In the genomic region with DNA sequence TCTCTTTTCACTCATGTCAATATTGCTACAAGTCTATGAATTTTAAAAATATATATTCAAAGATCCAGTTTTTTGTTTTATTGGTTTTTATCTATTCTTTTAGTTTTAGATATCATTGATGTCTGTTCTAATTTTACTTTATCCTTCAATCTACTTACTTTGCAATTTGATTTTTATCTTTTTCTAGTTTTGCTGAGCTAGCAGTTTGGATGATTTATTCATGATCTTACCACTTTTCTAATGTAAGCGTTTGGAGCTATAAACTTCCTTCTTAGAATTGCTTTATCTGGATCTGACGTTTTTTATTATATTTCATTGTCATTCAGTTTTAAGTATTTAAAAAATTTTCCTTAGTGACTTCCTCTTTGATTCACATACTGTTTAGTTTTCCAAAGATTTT, we compare ENCODE assay signal across 29 cellular contexts.
"Had no signal": no experiment of that assay in that cellular context is flagged by ENCODE, and none has a peak within 500 bp of the region (broad histone marks: within the 10 kb centered on the region; RNA-seq: fewer than 3 reads in every experiment).

No MANE protein-coding gene starts in this region.

- H3K9me3 ChIP-seq: ascending aorta, colonic mucosa, esophagus squamous epithelium had no signal

- H3K27me3 ChIP-seq: ascending aorta, breast epithelium, cardiac muscle cell, colonic mucosa, esophagus squamous epithelium had no signal

- H3K4me1 ChIP-seq: ascending aorta, breast epithelium, colonic mucosa, esophagus squamous epithelium had no signal

- FAIRE-seq: endometrium, endothelial cell of umbilical vein had no signal

- ATAC-seq: activated CD4-positive, alpha-beta T cell treated with anti-CD3 and anti-CD28 coated beads for 36 hours; activated CD8-positive, alpha-beta T cell treated with anti-CD3 and anti-CD28 coated beads, Interleukin-2, amount 10 ng/mL, durations not matched to agents 7 days and 5 days; activated naive CD4-positive, alpha-beta T cell treated with anti-CD3 and anti-CD28 coated beads, Interleukin-2, amount 50 U/mL, for 72 hours; activated T-cell treated with anti-CD3 and anti-CD28 coated beads, Interleukin-2, amount 50 U/mL, for 72 hours had no signal

- H3K36me3 ChIP-seq: ascending aorta, breast epithelium, cardiac muscle cell, colonic mucosa, esophagus squamous epithelium had no signal

- DNase-seq: activated CD4-positive, alpha-beta memory T cell treated with anti-CD3 and anti-CD28 coated beads for 36 hours; activated CD4-positive, alpha-beta T cell treated with anti-CD3 and anti-CD28 coated beads for 36 hours; activated CD4-positive, alpha-beta T cell treated with anti-CD3 and anti-CD28 coated beads, Interleukin-2, amount 10 ng/mL, durations not matched to agents 24 days and 14 days; activated CD4-positive, CD25-positive, alpha-beta regulatory T cell; activated CD4-positive, CD25-positive, alpha-beta regulatory T cell treated with anti-CD3 and anti-CD28 coated beads, Interleukin-2, amount 50 U/mL, for 72 hours; activated CD8-positive, alpha-beta memory T cell treated with anti-CD3 and anti-CD28 coated beads, Interleukin-2, amount 50 U/mL, for 48 hours; activated CD8-positive, alpha-beta T cell treated with anti-CD3 and anti-CD28 coated beads, Interleukin-2, amount 10 ng/mL, durations not matched to agents 7 days and 5 days; activated gamma-delta T cell; activated naive CD4-positive, alpha-beta T cell; activated naive CD4-positive, alpha-beta T cell treated with anti-CD3 and anti-CD28 coated beads, Interleukin-2, amount 10 ng/mL, durations not matched to agents 7 days and 5 days; activated naive CD8-positive, alpha-beta T cell treated with anti-CD3 and anti-CD28 coated beads, Interleukin-2, amount 10 ng/mL, durations not matched to agents 7 days and 5 days; activated T-cell treated with anti-CD3 and anti-CD28 coated beads for 4 hours; activated T-cell treated with anti-CD3 and anti-CD28 coated beads, Interleukin-2, amount 50 U/mL, for 24 hours; activated T-cell treated with anti-CD3 and anti-CD28 coated beads, Interleukin-2, amount 50 U/mL, for 72 hours; central memory CD4-positive, alpha-beta T cell; cerebellar nuclear complex; colonic mucosa; effector CD8-positive, alpha-beta T cell; esophagus squamous epithelium; foreskin melanocyte; head of caudate nucleus; T-helper 2 cell had no signal

- H3K4me3 ChIP-seq: ascending aorta, breast epithelium, cardiac muscle cell, colonic mucosa, esophagus squamous epithelium had no signal

- H3K27ac ChIP-seq: ascending aorta, breast epithelium, cardiac muscle cell, colonic mucosa, epithelial cell of prostate, esophagus squamous epithelium had no signal
